In the genomic region with DNA sequence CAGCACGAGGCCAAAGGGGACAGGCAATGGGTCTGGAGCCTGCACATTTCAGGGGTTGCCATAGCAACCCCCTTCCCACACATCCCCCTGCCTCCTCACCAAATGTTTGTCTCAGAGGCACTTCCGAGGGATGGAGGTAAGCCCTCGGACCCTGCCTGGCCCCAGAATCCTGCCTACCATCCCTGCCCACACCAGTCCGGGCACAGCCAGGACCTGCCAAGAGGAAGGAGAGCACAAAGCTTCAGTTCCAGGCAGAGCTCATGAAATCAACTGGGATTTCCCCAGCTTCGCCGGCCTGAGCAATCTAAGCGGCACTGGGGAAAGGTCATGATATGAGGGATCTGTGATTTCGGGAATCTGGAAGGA, we compare ENCODE assay signal across 17 cellular contexts.
"Had no signal": no experiment of that assay in that cellular context is flagged by ENCODE, and none has a peak within 500 bp of the region (broad histone marks: within the 10 kb centered on the region; RNA-seq: fewer than 3 reads in every experiment).

No MANE protein-coding gene starts in this region.

- H3K27me3 Mint-ChIP-seq: activated CD4-positive, alpha-beta T cell treated with anti-CD3 and anti-CD28 coated beads for 36 hours had no signal

- DNase-seq: activated CD4-positive, alpha-beta memory T cell treated with anti-CD3 and anti-CD28 coated beads, Interleukin-2, amount 10 ng/mL, durations not matched to agents 7 days and 5 days; activated CD4-positive, alpha-beta T cell treated with anti-CD3 and anti-CD28 coated beads for 36 hours; activated naive CD4-positive, alpha-beta T cell; activated T-cell treated with anti-CD3 and anti-CD28 coated beads, Interleukin-2, amount 50 U/mL, for 72 hours; colonic mucosa; effector CD8-positive, alpha-beta T cell; immature natural killer cell; naive thymus-derived CD4-positive, alpha-beta T cell; occipital lobe; stimulated activated CD4-positive, alpha-beta T cell treated with anti-CD3 and anti-CD28 coated beads, Interleukin-4, amount 100 ng/mL, for 1 hour; stimulated activated CD8-positive, alpha-beta memory T cell treated with anti-CD3 and anti-CD28 coated beads, Interleukin-4, amount 100 ng/mL, for 48 hours; stomach; T-cell; T1000 had no signal

- H3K27ac ChIP-seq: cardiac muscle cell, colonic mucosa, gastroesophageal sphincter, stomach, VCaP had no signal

- H3K9me3 Mint-ChIP-seq: activated CD4-positive, alpha-beta memory T cell treated with anti-CD3 and anti-CD28 coated beads, Interleukin-2, amount 10 ng/mL, durations not matched to agents 7 days and 5 days had no signal

- H3K27ac Mint-ChIP-seq: activated CD4-positive, alpha-beta memory T cell treated with anti-CD3 and anti-CD28 coated beads, Interleukin-2, amount 10 ng/mL, durations not matched to agents 7 days and 5 days; activated CD4-positive, alpha-beta T cell treated with anti-CD3 and anti-CD28 coated beads for 36 hours; activated T-cell treated with anti-CD3 and anti-CD28 coated beads, Interleukin-2, amount 50 U/mL, for 72 hours; immature natural killer cell; T-cell had no signal

- H3K4me1 Mint-ChIP-seq: activated CD4-positive, alpha-beta memory T cell treated with anti-CD3 and anti-CD28 coated beads, Interleukin-2, amount 10 ng/mL, durations not matched to agents 7 days and 5 days; immature natural killer cell had no signal

- ATAC-seq: activated CD4-positive, alpha-beta T cell treated with anti-CD3 and anti-CD28 coated beads for 36 hours; activated T-cell treated with anti-CD3 and anti-CD28 coated beads, Interleukin-2, amount 50 U/mL, for 72 hours; gastroesophageal sphincter; naive thymus-derived CD4-positive, alpha-beta T cell; T-cell had no signal

- H3K4me1 ChIP-seq: colonic mucosa, gastroesophageal sphincter had no signal

- H3K4me3 Mint-ChIP-seq: activated CD4-positive, alpha-beta memory T cell treated with anti-CD3 and anti-CD28 coated beads, Interleukin-2, amount 10 ng/mL, durations not matched to agents 7 days and 5 days; activated CD4-positive, alpha-beta T cell treated with anti-CD3 and anti-CD28 coated beads for 36 hours; activated T-cell treated with anti-CD3 and anti-CD28 coated beads, Interleukin-2, amount 50 U/mL, for 72 hours; naive thymus-derived CD4-positive, alpha-beta T cell; T-cell had no signal

- H3K4me3 ChIP-seq: cardiac muscle cell, colonic mucosa, gastroesophageal sphincter, stomach had no signal

- H3K36me3 Mint-ChIP-seq: immature natural killer cell, T-cell had no signal

- H3K36me3 ChIP-seq: cardiac muscle cell, colonic mucosa, gastroesophageal sphincter, stomach had no signal

- H3K27me3 ChIP-seq: cardiac muscle cell, colonic mucosa had no signal

- H3K9me3 ChIP-seq: colonic mucosa, gastroesophageal sphincter, stomach had no signal
